Comparison of ENCODE assay signal across 11 cellular contexts in genomic region chr1:200526709-200527612, GRCh38.
DNase-seq lines count a peak whose midpoint lies in the region; ATAC-seq and TF ChIP-seq lines count a peak whose summit lies in the region.
"Had no signal": no experiment of that assay in that cellular context is flagged by ENCODE, and none has a peak within 500 bp of the region (broad histone marks: within the 10 kb centered on the region; RNA-seq: fewer than 3 reads in every experiment).

No MANE protein-coding gene starts in this region.

- H3K4me3 ChIP-seq in HFF-Myc (replicated peaks; ENCODE audit: low read depth, low read length): no peak overlapping the region
- H3K4me3 ChIP-seq in osteoblast (ENCODE audit: insufficient read depth, low read length): no peak overlapping the region
- H3K4me3 ChIP-seq: SJSA1, testis had no signal

- H3K79me2 ChIP-seq in osteoblast (ENCODE audit: insufficient read depth, low read length): no peaks in the 10 kb centered on the region

- no peaks in the 10 kb centered on the region for H3K9me3 Mint-ChIP-seq in T-helper 2 cell treated with Interferon-gamma antibody and Interleukin-4, amounts not matched to agents 5 μg/mL and 100 μg/mL, for 36 hours

- peak overlapping the region; percentile 28 for H2AFZ ChIP-seq in osteoblast (ENCODE audit: low read length)

- ATAC-seq in GM18907 (IDR thresholded peaks at IDR 0.05; ENCODE audit: unreplicated experiment): peak; percentile 63

- H3K27me3 ChIP-seq in osteoblast (ENCODE audit: insufficient read depth, low read length): peaks cover 5% of the 10 kb centered on the region
- H3K27me3 ChIP-seq: SJSA1, testis had no signal

- H3K36me3 Mint-ChIP-seq in T-helper 2 cell treated with Interferon-gamma antibody and Interleukin-4, amounts not matched to agents 5 μg/mL and 100 μg/mL, for 36 hours (ENCODE audit: low read depth): no peaks in the 10 kb centered on the region

- no peak overlapping the region for H3K27ac ChIP-seq in osteoblast (ENCODE audit: low read depth, low read length)
- H3K27ac ChIP-seq: SJSA1, testis had no signal

- H3K4me1 Mint-ChIP-seq in T-helper 2 cell treated with Interferon-gamma antibody and Interleukin-4, amounts not matched to agents 5 μg/mL and 100 μg/mL, for 36 hours (ENCODE audit: low read depth): peaks cover 10% of the 10 kb centered on the region

- no peak overlapping the region for H3K27ac Mint-ChIP-seq in T-helper 2 cell treated with Interferon-gamma antibody and Interleukin-4, amounts not matched to agents 5 μg/mL and 100 μg/mL, for 36 hours

- H3K9me3 ChIP-seq in osteoblast (ENCODE audit: low read depth, low read length): no peaks in the 10 kb centered on the region
- H3K9me3 ChIP-seq: SJSA1, testis had no signal

- TF ChIP-seq CTCF in HFF-Myc (IDR thresholded peaks at IDR 0.05; ENCODE audit: low read depth, low read length, missing control alignments): no peak
- TF ChIP-seq CTCF in osteoblast (IDR thresholded peaks at IDR 0.05; ENCODE audit: extremely low read depth, low read depth, low read length): no peak

- no peaks in the 10 kb centered on the region for H3K4me1 ChIP-seq in osteoblast (ENCODE audit: insufficient read depth, low read length)
- H3K4me1 ChIP-seq: SJSA1, testis had no signal

- peaks cover 11% of the 10 kb centered on the region for H3K27me3 Mint-ChIP-seq in T-helper 2 cell treated with Interferon-gamma antibody and Interleukin-4, amounts not matched to agents 5 μg/mL and 100 μg/mL, for 36 hours (ENCODE audit: low read depth)

- H3K4me2 ChIP-seq in osteoblast (ENCODE audit: insufficient read depth, low read length): no peak overlapping the region

- DNase-seq in HFF-Myc (ENCODE audit: extremely low read depth, low read depth) (peak; percentile 12), NCI-H345 treated with DMSO at 0.1 percent for 48 hours (lab: John Stamatoyannopoulos, UW; ENCODE audit: unreplicated experiment) (peak; percentile 32), osteoblast (ENCODE audit: insufficient read length, low spot score, missing footprints) (no peak), iPS-NIHi11 (ENCODE audit: low spot score) (no peak), OCI-M2 (lab: John Stamatoyannopoulos, UW; ENCODE audit: unreplicated experiment) (no peak), T1000 (lab: John Stamatoyannopoulos, UW) (no peak)
- DNase-seq in T-helper 2 cell treated with Interferon-gamma antibody and Interleukin-4, amounts not matched to agents 5 μg/mL and 100 μg/mL, for 36 hours (ENCODE audit: low spot score): no peak
- DNase-seq: NCI-H524 treated with DMSO at 0.1 percent for 48 hours, testis had no signal

- H3K36me3 ChIP-seq in osteoblast (ENCODE audit: insufficient read depth, low read length): no peaks in the 10 kb centered on the region
- H3K36me3 ChIP-seq: SJSA1 had no signal

- no peaks in the 10 kb centered on the region for H4K20me1 ChIP-seq in osteoblast (ENCODE audit: insufficient read depth, low read length)

- no peak overlapping the region for H3K4me3 Mint-ChIP-seq in T-helper 2 cell treated with Interferon-gamma antibody and Interleukin-4, amounts not matched to agents 5 μg/mL and 100 μg/mL, for 36 hours

Comparison
In these comparisons a context has a peak if more than half of its experiments do, and no peak if none do; other contexts are left out.
1. DNase-seq: peak in HFF-Myc (single experiment) and NCI-H345 treated with DMSO at 0.1 percent for 48 hours (single experiment); none in osteoblast (single experiment), iPS-NIHi11 (single experiment), T-helper 2 cell treated with Interferon-gamma antibody and Interleukin-4, amounts not matched to agents 5 μg/mL and 100 μg/mL, for 36 hours (single experiment), OCI-M2 (single experiment) and T1000 (single experiment).